ENCODE assay signal across 26 cellular contexts in the genomic region with DNA sequence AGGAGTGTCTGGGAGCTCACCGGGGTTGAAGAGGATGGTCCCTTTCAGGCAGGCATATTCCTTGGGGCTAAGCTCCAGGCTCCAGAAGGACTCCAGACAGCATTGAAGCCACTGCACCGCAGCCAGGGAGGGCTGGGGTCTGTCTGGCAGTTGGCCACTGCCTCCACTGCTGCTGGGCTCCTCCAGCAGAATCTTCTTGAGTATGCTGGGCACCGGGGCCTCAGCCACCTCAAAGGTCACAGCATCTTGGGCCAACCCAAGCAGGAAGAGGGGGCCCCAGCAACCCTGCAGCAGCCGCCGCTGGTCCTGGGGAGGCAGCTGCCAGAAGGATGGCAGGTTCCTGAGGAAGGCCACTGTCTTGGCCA. TPM values are rescaled to one million over a fixed set of nuclear protein-coding genes. Genes with fewer than 3 reads are reported as not detected.
DNase-seq lines count a peak whose midpoint lies in the region; ATAC-seq and TF ChIP-seq lines count a peak whose summit lies in the region.
"Had no signal": no experiment of that assay in that cellular context is flagged by ENCODE, and none has a peak within 500 bp of the region (broad histone marks: within the 10 kb centered on the region; RNA-seq: fewer than 3 reads in every experiment).

No MANE protein-coding gene starts in this region.

- no peak for TF ChIP-seq POLR2A in breast epithelium (IDR thresholded peaks at IDR 0.05)

- H3K36me3 ChIP-seq in hepatocyte (replicated peaks; ENCODE audit: insufficient read depth, low read depth): no peaks in the 10 kb centered on the region
- no peaks in the 10 kb centered on the region for H3K36me3 ChIP-seq in parathyroid adenoma (ENCODE audit: control insufficient read depth, insufficient read depth, low read length)
- H3K36me3 ChIP-seq in breast epithelium: no peaks in the 10 kb centered on the region
- H3K36me3 ChIP-seq: brain microvascular endothelial cell, neutrophil had no signal

- H3K9me3 ChIP-seq in hepatocyte (ENCODE audit: low read depth): no peaks in the 10 kb centered on the region
- no peaks in the 10 kb centered on the region for H3K9me3 ChIP-seq in parathyroid adenoma (ENCODE audit: control insufficient read depth, low read length)
- H3K9me3 ChIP-seq in breast epithelium: no peaks in the 10 kb centered on the region
- H3K9me3 ChIP-seq: neutrophil had no signal

- TF ChIP-seq CTCF in hepatocyte (IDR thresholded peaks at IDR 0.05; ENCODE audit: poor library complexity): no peak
- no peak for TF ChIP-seq CTCF in parathyroid adenoma (IDR thresholded peaks at IDR 0.05)
- no peak for TF ChIP-seq CTCF in breast epithelium (IDR thresholded peaks at IDR 0.05)

- H3K27ac ChIP-seq in hepatocyte (peak overlapping the region; percentile 93), parathyroid adenoma (no peak overlapping the region), breast epithelium (no peak overlapping the region)
- H3K27ac ChIP-seq: brain microvascular endothelial cell, neutrophil had no signal

- H3K27me3 ChIP-seq in hepatocyte (no peaks in the 10 kb centered on the region), parathyroid adenoma (ENCODE audit: control insufficient read depth, insufficient read depth, low read length) (no peaks in the 10 kb centered on the region), breast epithelium (no peaks in the 10 kb centered on the region)
- H3K27me3 ChIP-seq: brain microvascular endothelial cell, neutrophil had no signal

- H3K4me3 ChIP-seq in hepatocyte (no peak overlapping the region), parathyroid adenoma (ENCODE audit: low read depth, low read length) (no peak overlapping the region), breast epithelium (no peak overlapping the region)
- H3K4me3 ChIP-seq: GM12878 had no signal

- H3K4me2 ChIP-seq in hepatocyte (peak overlapping the region; percentile 70), parathyroid adenoma (ENCODE audit: low read length) (peak overlapping the region; percentile 40)

- no peaks in the 10 kb centered on the region for H4K20me1 ChIP-seq in hepatocyte (ENCODE audit: insufficient read depth, poor library complexity, severe bottlenecking)

- H3K79me2 ChIP-seq in hepatocyte (peaks cover 18% of the 10 kb centered on the region), parathyroid adenoma (no peaks in the 10 kb centered on the region)

- intact Hi-C loops in Right ventricle myocardium inferior (cut with DNase I) (no loop called here), cardiac septum (cut with DNase I) (no loop called here), breast epithelium (cut with DNase I; ENCODE audit: low total_unique reads) (no loop called here)

- H2AFZ ChIP-seq in hepatocyte: no peak overlapping the region
- no peak overlapping the region for H2AFZ ChIP-seq in parathyroid adenoma

- 85% methylated on average over 5 of the region's 5 CpGs for WGBS in hepatocyte (ENCODE audit: low lambda C conversion rate, missing lambda C conversion rate)

- peaks cover 36% of the 10 kb centered on the region for H3K4me1 ChIP-seq in hepatocyte (ENCODE audit: insufficient read depth)
- peaks cover 3% of the 10 kb centered on the region for H3K4me1 ChIP-seq in parathyroid adenoma
- H3K4me1 ChIP-seq in breast epithelium: no peaks in the 10 kb centered on the region

- no peak overlapping the region for H3K9ac ChIP-seq in parathyroid adenoma

- DNase-seq in Right ventricle myocardium inferior (ENCODE audit: missing footprints) (no peak), cardiac septum (ENCODE audit: low spot score) (no peak), hepatocyte (ENCODE audit: low spot score) (no peak), breast epithelium (ENCODE audit: low spot score in 2 of 2) (no peak), MV-4-11 (lab: John Stamatoyannopoulos, UW) (no peak)
- DNase-seq: ACHN; activated CD4-positive, alpha-beta T cell treated with anti-CD3 and anti-CD28 coated beads for 1 hour; activated naive CD8-positive, alpha-beta T cell treated with anti-CD3 and anti-CD28 coated beads, Interleukin-2, amount 10 ng/mL, durations not matched to agents 7 days and 5 days; brain microvascular endothelial cell; GDM1; GOT3; NCI-H226; NK-92 treated with Interleukin-12 subunit alpha and Interleukin-12 subunit beta, amount 100 ng/mL, for 24 hours; stimulated activated CD4-positive, alpha-beta T cell treated with anti-CD3 and anti-CD28 coated beads, Interleukin-1b, Interleukin-23, amount 100 ng/mL, for 48 hours; stimulated activated naive CD4-positive, alpha-beta T cell treated with Interleukin-2 at 50 U/mL for 16 hours had no signal

- no peaks in the 10 kb centered on the region for H3K9me2 ChIP-seq in hepatocyte (replicated peaks; ENCODE audit: insufficient read depth)

- ATAC-seq in Right ventricle myocardium inferior (peak; percentile 3), HG03159 (IDR thresholded peaks at IDR 0.05; ENCODE audit: unreplicated experiment) (no peak), HG03139 (IDR thresholded peaks at IDR 0.05; ENCODE audit: unreplicated experiment) (no peak)
- ATAC-seq: GM12878, sciatic nerve had no signal

RNA-seq across cellular contexts. Expression of gene NR0B2, which starts 0.4 kb away (rescaled TPM):
- total RNA-seq in Right ventricle myocardium inferior (4.7 TPM), cardiac septum (5.7 TPM), hepatocyte (37.4 and 39.1 TPM in 2 replicates), breast epithelium (not detected)
- polyA plus RNA-seq in hepatocyte: 57.5 and 68.1 TPM in 2 replicates
- total RNA-seq: activated naive CD8-positive, alpha-beta T cell treated with anti-CD3 and anti-CD28 coated beads, Interleukin-2, amount 10 ng/mL, durations not matched to agents 7 days and 5 days; activated T-helper 1 cell treated with anti-CD3 and anti-CD28 coated beads, Interleukin-12 subunit alpha, Interleukin-12 subunit beta, Interleukin-2, Interleukin-4 antibody, amounts not matched to agents 30 ng/mL and 10 ng/mL and 1 ng/mL, durations not matched to agents 14 hours and 24 hours and 36 hours; epithelial cell of proximal tubule; frontal cortex; GM12878; mononuclear cell; sciatic nerve; urinary bladder had no signal
- polyA plus RNA-seq: GM12878, urinary bladder had no signal

RNA-seq across cellular contexts. Expression of gene NUDC, which starts 8.2 kb away (rescaled TPM):
- total RNA-seq in Right ventricle myocardium inferior (72.5 TPM), cardiac septum (55.5 TPM), hepatocyte (29.5 and 34.4 TPM in 2 replicates), breast epithelium (10 to 100 TPM; 47.9 to 51.5 (median 49.4) TPM)
- 125 and 127 TPM in 2 replicates for polyA plus RNA-seq in hepatocyte

RNA-seq across cellular contexts. Expression of gene GPATCH3, which starts 13.1 kb away (rescaled TPM):
- total RNA-seq in Right ventricle myocardium inferior: 10.9 TPM
- 6.4 TPM for total RNA-seq in cardiac septum
- total RNA-seq in hepatocyte: 9.5 and 11.6 TPM in 2 replicates
- polyA plus RNA-seq in hepatocyte: 15.8 and 18.4 TPM in 2 replicates
- total RNA-seq in breast epithelium: 10 to 100 TPM in 2 of 3 donors, 1 to 10 TPM in 1; 8.3 to 13.5 (median 11.8) TPM

RNA-seq across cellular contexts. Expression of gene GPN2, which starts 23.3 kb away (rescaled TPM):
- 14.9 TPM for total RNA-seq in Right ventricle myocardium inferior
- total RNA-seq in cardiac septum: 23.4 TPM
- total RNA-seq in hepatocyte: 12.6 and 15.8 TPM in 2 replicates
- 37.9 and 44.6 TPM in 2 replicates for polyA plus RNA-seq in hepatocyte
- 10 to 100 TPM in 2 of 3 donors, 1 to 10 TPM in 1; 8.5 to 17.7 (median 13.4) TPM for total RNA-seq in breast epithelium

RNA-seq across cellular contexts. Expression of gene KDF1, which starts 46.9 kb away (rescaled TPM):
- total RNA-seq in Right ventricle myocardium inferior (0.68 TPM), cardiac septum (not detected), hepatocyte (10.5 and 18.1 TPM in 2 replicates), breast epithelium (10 to 100 TPM in 2 of 3 donors, not detected in 1; 10.8 to 22.2 TPM)
- polyA plus RNA-seq in hepatocyte: 17.2 and 21.9 TPM in 2 replicates
- total RNA-seq: activated T-helper 1 cell treated with anti-CD3 and anti-CD28 coated beads, Interleukin-12 subunit alpha, Interleukin-12 subunit beta, Interleukin-2, Interleukin-4 antibody, amounts not matched to agents 30 ng/mL and 10 ng/mL and 1 ng/mL, durations not matched to agents 14 hours and 24 hours and 36 hours; frontal cortex; GM12878; sciatic nerve had no signal
